In the genomic region with DNA sequence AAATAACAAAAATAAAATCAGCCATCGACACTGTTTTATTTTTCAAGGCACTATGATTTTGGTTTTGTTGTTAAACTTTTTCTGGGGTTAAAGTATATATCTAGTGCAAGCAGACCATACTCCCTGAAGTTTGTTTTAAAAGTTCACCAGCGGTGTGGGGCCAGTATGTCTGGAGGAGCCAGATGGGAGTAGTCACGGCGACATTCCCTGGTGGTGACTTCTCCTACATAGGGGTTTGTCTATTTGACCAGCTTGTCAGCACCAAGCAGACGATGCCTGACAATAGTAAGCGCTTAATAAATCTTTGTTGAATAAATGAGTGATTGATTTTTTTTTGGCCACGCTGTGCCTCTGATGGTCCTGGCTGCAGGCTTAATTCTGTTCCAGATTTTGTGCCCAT, we compare ENCODE assay signal across 1 cellular context.
TF ChIP-seq lines count a peak whose summit lies in the region.

No MANE protein-coding gene starts in this region.

TF ChIP-seq in IMR-90, 13 proteins besides CTCF, POLR2A, EP300 and RAD21:
- no peak for TF ChIP-seq BHLHE40 (IDR thresholded peaks at IDR 0.05; ENCODE audit: low read depth, low read length)
